13 cellular contexts compared by ENCODE assay signal in the genomic region with DNA sequence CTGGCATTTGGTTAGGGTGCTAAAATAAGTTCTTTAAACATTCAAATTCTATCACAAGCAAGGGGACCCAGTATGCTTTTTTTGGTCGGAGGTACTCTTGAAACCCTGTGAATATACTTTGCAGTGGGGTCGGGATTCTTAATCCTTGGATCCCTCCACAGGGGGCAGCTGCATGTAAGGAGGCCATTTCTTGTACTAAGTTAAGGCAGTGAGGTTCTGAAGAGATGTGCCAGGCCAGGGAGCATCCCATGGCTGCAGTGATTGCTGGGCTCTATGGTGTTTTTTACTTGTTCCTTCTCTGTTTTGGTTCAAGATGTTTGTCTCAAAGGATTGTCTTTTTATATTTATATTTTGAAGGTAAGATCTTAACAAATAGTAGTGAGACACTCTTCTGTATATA. TPM values are rescaled to one million over a fixed set of nuclear protein-coding genes. Genes with fewer than 3 reads are reported as not detected.
A peak's percentile ranks its signal among the peaks of the same experiment; 100 is the strongest.
DNase-seq lines count a peak whose midpoint lies in the region; ATAC-seq and TF ChIP-seq lines count a peak whose summit lies in the region.
"Had no signal": no experiment of that assay in that cellular context is flagged by ENCODE, and none has a peak within 500 bp of the region (broad histone marks: within the 10 kb centered on the region; RNA-seq: fewer than 3 reads in every experiment).

No MANE protein-coding gene starts in this region.

- no peaks in the 10 kb centered on the region for H3K9me3 Mint-ChIP-seq in activated CD4-positive, alpha-beta T cell treated with anti-CD3 and anti-CD28 coated beads for 36 hours (ENCODE audit: low read depth)
- no peaks in the 10 kb centered on the region for H3K9me3 Mint-ChIP-seq in Caco-2 (ENCODE audit: unreplicated experiment)
- H3K9me3 Mint-ChIP-seq in naive thymus-derived CD4-positive, alpha-beta T cell: peaks cover 0 to 1% (median 0%) of the 10 kb centered on the region in 11 donors
- H3K9me3 Mint-ChIP-seq: dendritic cell treated with granulocyte-macrophage colony-stimulating factor and Interleukin-4, amounts not matched to agents 40 ng/mL and 50 ng/mL, for 4 days had no signal

- no peaks in the 10 kb centered on the region for H3K27me3 ChIP-seq in Caco-2 (replicated peaks; ENCODE audit: control insufficient read depth, insufficient read depth, low read length)
- no peaks in the 10 kb centered on the region for H3K27me3 ChIP-seq in naive thymus-derived CD4-positive, alpha-beta T cell (ENCODE audit: control insufficient read depth in 2 of 2, insufficient read depth in 2 of 2, low read length in 2 of 2)
- H3K27me3 ChIP-seq: BE2C, left lung had no signal

- peaks cover 17% of the 10 kb centered on the region for H3K4me1 ChIP-seq in Caco-2
- peaks cover 4 to 32% of the 10 kb centered on the region in 2 donors for H3K4me1 ChIP-seq in naive thymus-derived CD4-positive, alpha-beta T cell (ENCODE audit: control insufficient read depth in 2 of 2, insufficient read depth in 2 of 2, low read length in 2 of 2)

- no peak overlapping the region for H3K4me3 ChIP-seq in Caco-2 (ENCODE audit: low read depth, low read length)
- no peak overlapping the region for H3K4me3 ChIP-seq in naive thymus-derived CD4-positive, alpha-beta T cell (ENCODE audit: low read length)
- H3K4me3 ChIP-seq: left lung had no signal

- no peaks in the 10 kb centered on the region for H3K27me3 Mint-ChIP-seq in activated CD4-positive, alpha-beta T cell treated with anti-CD3 and anti-CD28 coated beads for 36 hours
- H3K27me3 Mint-ChIP-seq in Caco-2 (ENCODE audit: insufficient read depth, unreplicated experiment): no peaks in the 10 kb centered on the region
- H3K27me3 Mint-ChIP-seq in T-helper 17 cell: no peaks in the 10 kb centered on the region
- H3K27me3 Mint-ChIP-seq in naive thymus-derived CD4-positive, alpha-beta T cell: no peaks in the 10 kb centered on the region
- H3K27me3 Mint-ChIP-seq: dendritic cell treated with granulocyte-macrophage colony-stimulating factor and Interleukin-4, amounts not matched to agents 40 ng/mL and 50 ng/mL, for 4 days had no signal

- H3K9me3 ChIP-seq in Caco-2: no peaks in the 10 kb centered on the region
- no peaks in the 10 kb centered on the region for H3K9me3 ChIP-seq in T-helper 17 cell (ENCODE audit: control insufficient read depth, low read length, poor library complexity, severe bottlenecking)
- no peaks in the 10 kb centered on the region for H3K9me3 ChIP-seq in naive thymus-derived CD4-positive, alpha-beta T cell (ENCODE audit: control insufficient read depth in 2 of 3, low read length in 3 of 3)
- H3K9me3 ChIP-seq: BE2C, left lung had no signal

- H3K36me3 Mint-ChIP-seq in activated CD4-positive, alpha-beta T cell treated with anti-CD3 and anti-CD28 coated beads for 36 hours (ENCODE audit: low read depth): peaks cover 51% of the 10 kb centered on the region
- H3K36me3 Mint-ChIP-seq in Caco-2 (ENCODE audit: insufficient read depth, unreplicated experiment) (peaks cover 77% of the 10 kb centered on the region), T-helper 17 cell (ENCODE audit: low read depth) (peaks cover 15% of the 10 kb centered on the region)
- H3K36me3 Mint-ChIP-seq in naive thymus-derived CD4-positive, alpha-beta T cell: peaks cover 14 to 50% (median 41%) of the 10 kb centered on the region in 5 donors

- H3K4me3 Mint-ChIP-seq in activated CD4-positive, alpha-beta T cell treated with anti-CD3 and anti-CD28 coated beads for 36 hours: no peak overlapping the region
- no peak overlapping the region for H3K4me3 Mint-ChIP-seq in Caco-2 (ENCODE audit: unreplicated experiment)
- no peak overlapping the region for H3K4me3 Mint-ChIP-seq in T-helper 17 cell
- H3K4me3 Mint-ChIP-seq in naive thymus-derived CD4-positive, alpha-beta T cell: no peak overlapping the region
- H3K4me3 Mint-ChIP-seq: dendritic cell treated with granulocyte-macrophage colony-stimulating factor and Interleukin-4, amounts not matched to agents 40 ng/mL and 50 ng/mL, for 4 days had no signal

- no peak overlapping the region for H3K27ac ChIP-seq in naive thymus-derived CD4-positive, alpha-beta T cell (ENCODE audit: low read depth, low read length)
- H3K27ac ChIP-seq: left lung, WERI-Rb-1 had no signal

- H3K27ac Mint-ChIP-seq in activated CD4-positive, alpha-beta T cell treated with anti-CD3 and anti-CD28 coated beads for 36 hours: peak overlapping the region; percentile 70
- H3K27ac Mint-ChIP-seq in Caco-2 (ENCODE audit: unreplicated experiment) (peak overlapping the region; percentile 18), T-helper 17 cell (peak overlapping the region; percentile 79)
- H3K27ac Mint-ChIP-seq in naive thymus-derived CD4-positive, alpha-beta T cell: peak overlapping the region in 7 of 9 donors; percentile 28 to 76 (median 63)
- H3K27ac Mint-ChIP-seq: dendritic cell treated with granulocyte-macrophage colony-stimulating factor and Interleukin-4, amounts not matched to agents 40 ng/mL and 50 ng/mL, for 4 days had no signal

- no peak for ATAC-seq in activated CD4-positive, alpha-beta T cell treated with anti-CD3 and anti-CD28 coated beads for 36 hours
- no peak for ATAC-seq in T-helper 17 cell
- no peak for ATAC-seq in naive thymus-derived CD4-positive, alpha-beta T cell
- ATAC-seq in GM21360 (IDR thresholded peaks at IDR 0.05; ENCODE audit: unreplicated experiment): no peak
- no peak for ATAC-seq in GM19035 (IDR thresholded peaks at IDR 0.05; ENCODE audit: unreplicated experiment)

- DNase-seq in activated CD4-positive, alpha-beta T cell treated with anti-CD3 and anti-CD28 coated beads for 36 hours: no peak
- DNase-seq in activated CD4-positive, alpha-beta T cell treated with anti-CD3 and anti-CD28 coated beads, Interleukin-2, amount 50 U/mL, for 1 hour: no peak
- no peak for DNase-seq in Caco-2
- DNase-seq in T-helper 17 cell: no peak
- DNase-seq in naive thymus-derived CD4-positive, alpha-beta T cell: no peak
- DNase-seq in NCI-H1930 (lab: John Stamatoyannopoulos, UW): no peak
- DNase-seq: BE2C; left lung; stimulated activated CD4-positive, alpha-beta T cell treated with anti-CD3 and anti-CD28 coated beads, Interleukin-4, amount 100 ng/mL, for 4 hours; WERI-Rb-1 had no signal

- peaks cover 6% of the 10 kb centered on the region for H3K36me3 ChIP-seq in Caco-2 (ENCODE audit: control insufficient read depth, insufficient read depth, low read length)
- peaks cover 5 to 54% (median 28%) of the 10 kb centered on the region in 3 experiments for H3K36me3 ChIP-seq in naive thymus-derived CD4-positive, alpha-beta T cell (ENCODE audit: control insufficient read depth in 2 of 3, insufficient read depth in 3 of 3, low read length in 3 of 3)

- POLR2A ChIA-PET in activated CD4-positive, alpha-beta T cell treated with anti-CD3 and anti-CD28 coated beads for 36 hours (lab: Charles Lee): no interaction called here
- POLR2A ChIA-PET in Caco-2 (lab: Charles Lee): interaction anchor here (1.0 kb wide), 1 partner anchor 88 kb away, joined by 4 read pairs; no protein-coding TSS in a partner anchor
- POLR2A ChIA-PET in naive thymus-derived CD4-positive, alpha-beta T cell (lab: Charles Lee): interaction anchor here (0.9 kb wide), 1 partner anchor 38 kb away, joined by 3 read pairs; no protein-coding TSS in a partner anchor

- peaks cover 47% of the 10 kb centered on the region for H3K4me1 Mint-ChIP-seq in activated CD4-positive, alpha-beta T cell treated with anti-CD3 and anti-CD28 coated beads for 36 hours
- H3K4me1 Mint-ChIP-seq in Caco-2 (ENCODE audit: low read depth, unreplicated experiment) (peaks cover 28% of the 10 kb centered on the region), T-helper 17 cell (peaks cover 41% of the 10 kb centered on the region)
- peaks cover 37 to 68% (median 64%) of the 10 kb centered on the region in 7 donors for H3K4me1 Mint-ChIP-seq in naive thymus-derived CD4-positive, alpha-beta T cell

- no TSS peak for BruUV-seq in Caco-2 (replicated peaks; lab: Mats Ljungman, UMichigan)

- intact Hi-C loops in activated CD4-positive, alpha-beta T cell treated with anti-CD3 and anti-CD28 coated beads for 36 hours (cut with DNase I, micrococcal nuclease): loop anchor here in 1 of 2 experiments (5.0 kb wide), 1 partner anchor 87 kb away; no protein-coding TSS in a partner anchor
- intact Hi-C loops in Caco-2 (cut with micrococcal nuclease; ENCODE audit: unreplicated experiment): loop anchor here (10.0 kb wide), 1 partner anchor 56 kb away; the partner anchor contains the start of gene PLCG1
- intact Hi-C loops in naive thymus-derived CD4-positive, alpha-beta T cell (cut with micrococcal nuclease): loop anchor here in 1 of 2 donors (2.0 to 5.0 kb wide), 3 partner anchors 50 to 112 kb away; partner anchors contain the start of gene TOP1

- CTCF ChIA-PET in activated CD4-positive, alpha-beta T cell treated with anti-CD3 and anti-CD28 coated beads for 36 hours (lab: Charles Lee): interaction anchor here (0.6 to 3.2 kb wide), 5 partner anchors 16 to 116 kb away, joined by 3 to 20 read pairs (median 5); no protein-coding TSS in a partner anchor
- CTCF ChIA-PET in Caco-2 (lab: Charles Lee): interaction anchor here (0.6 to 3.5 kb wide), 21 partner anchors 8 to 154 kb away, joined by 3 to 110 read pairs (median 4); no protein-coding TSS in a partner anchor
- CTCF ChIA-PET in naive thymus-derived CD4-positive, alpha-beta T cell (lab: Charles Lee): interaction anchor here (0.5 to 3.5 kb wide), 6 partner anchors 14 to 377 kb away, joined by 3 to 17 read pairs (median 4); no protein-coding TSS in a partner anchor

- TF ChIP-seq CTCF in Caco-2 (IDR thresholded peaks at IDR 0.05; ENCODE audit: insufficient read depth in 1 of 2, low read depth in 1 of 2, low read length in 1 of 2, severe bottlenecking in 1 of 2, unreplicated experiment in 1 of 2): no peak

RNA-seq across cellular contexts. Expression of gene TOP1, which starts 50.4 kb away (rescaled TPM):
- 100 to 1,000 TPM; 111 to 124 TPM for total RNA-seq in activated CD4-positive, alpha-beta T cell treated with anti-CD3 and anti-CD28 coated beads for 36 hours
- total RNA-seq in Caco-2 (2022) (142 and 144 TPM in 2 replicates), T-helper 17 cell (10 to 100 TPM; 37.4 to 44.4 TPM)
- 10 to 100 TPM; 32.0 to 82.8 (median 43.4) TPM for total RNA-seq in naive thymus-derived CD4-positive, alpha-beta T cell
- 10 to 100 TPM; 10.2 to 13.6 TPM for polyA plus RNA-seq in naive thymus-derived CD4-positive, alpha-beta T cell

RNA-seq across cellular contexts. Expression of gene PLCG1, which starts 58.3 kb away (rescaled TPM):
- 100 to 1,000 TPM; 185 to 230 TPM for total RNA-seq in activated CD4-positive, alpha-beta T cell treated with anti-CD3 and anti-CD28 coated beads for 36 hours
- total RNA-seq in Caco-2 (2022) (196 and 205 TPM in 2 replicates), T-helper 17 cell (100 to 1,000 TPM; 420 to 428 TPM)
- 100 to 1,000 TPM; 343 to 559 (median 418) TPM for total RNA-seq in naive thymus-derived CD4-positive, alpha-beta T cell
- 100 to 1,000 TPM in 1 of 2 donors, 10 to 100 TPM in 1; 36.9 to 105 TPM for polyA plus RNA-seq in naive thymus-derived CD4-positive, alpha-beta T cell

Comparison
In these comparisons a context has a peak if more than half of its experiments do, and no peak if none do; other contexts are left out.
1. H3K27ac Mint-ChIP-seq: peak in every context shown above with its lines; median percentile 79 in T-helper 17 cell; 70 in activated CD4-positive, alpha-beta T cell treated with anti-CD3 and anti-CD28 coated beads for 36 hours; 63 in naive thymus-derived CD4-positive, alpha-beta T cell; 18 in Caco-2.